Comparison of ENCODE assay signal across 8 cellular contexts in genomic region chr14:74921987-74922751, GRCh38. TPM values are rescaled to one million over a fixed set of nuclear protein-coding genes. Genes with fewer than 3 reads are reported as not detected.
A peak's percentile ranks its signal among the peaks of the same experiment; 100 is the strongest.
DNase-seq lines count a peak whose midpoint lies in the region; ATAC-seq and TF ChIP-seq lines count a peak whose summit lies in the region.

No MANE protein-coding gene starts in this region.

- no peak overlapping the region for H3K23ac ChIP-seq in IMR-90 (ENCODE audit: low read depth, low read length)

- no peak overlapping the region for H3K56ac ChIP-seq in IMR-90 (ENCODE audit: extremely low read depth, insufficient read depth, low read length)

- no peaks in the 10 kb centered on the region for H3K9me3 Mint-ChIP-seq in chondrocyte (ENCODE audit: low read depth)
- peaks cover 0 to 2% (median 0%) of the 10 kb centered on the region in 7 donors for H3K9me3 Mint-ChIP-seq in naive B cell

- peaks cover 5% of the 10 kb centered on the region; the same call in 1 of the 2 replicates for H3K36me3 ChIP-seq in BE2C
- no peaks in the 10 kb centered on the region for H3K36me3 ChIP-seq in IMR-90 (ENCODE audit: control insufficient read depth, insufficient read depth, low read length)

- H3K4ac ChIP-seq in IMR-90 (ENCODE audit: low read depth, low read length) = no peak overlapping the region

- H2BK15ac ChIP-seq in IMR-90 (ENCODE audit: low read depth, low read length) = no peak overlapping the region

- H3K4me2 ChIP-seq in IMR-90 (ENCODE audit: low read depth, low read length) = no peak overlapping the region

- TF ChIP-seq RAD21 in IMR-90 (IDR thresholded peaks at IDR 0.05; ENCODE audit: low read length) = no peak

- peak overlapping the region; percentile 88 for H2AFZ ChIP-seq in IMR-90 (replicated peaks; ENCODE audit: low read length, poor library complexity)

- H3K9me3 ChIP-seq in BE2C (no peaks in the 10 kb centered on the region), IMR-90 (ENCODE audit: control insufficient read depth, insufficient read depth, low read length) (no peaks in the 10 kb centered on the region)

- H3K27me3 Mint-ChIP-seq in chondrocyte (ENCODE audit: low read depth) (peaks cover 3% of the 10 kb centered on the region), naive B cell (peaks cover 6 to 17% (median 14%) of the 10 kb centered on the region in 3 donors)

- TF ChIP-seq CTCF in BE2C (IDR thresholded peaks at IDR 0.05; ENCODE audit: low read depth, low read length) = no peak
- TF ChIP-seq CTCF in IMR-90 (conservative IDR thresholded peaks at IDR 0.05; ENCODE audit: low read depth, low read length) = no peak
- TF ChIP-seq CTCF in chondrocyte (IDR thresholded peaks at IDR 0.05) = no peak

- WGBS in IMR-90 (ENCODE audit: extremely low coverage in 2 of 2, insufficient read length in 1 of 2), 2 experiments = 80% methylated on average over 10 of the region's 19 CpGs; no CpG with 5 or more reads in 1 of the 2 experiments

- in situ Hi-C loops in IMR-90 (cut with MboI; ENCODE audit: low sequenced_read_pairs) = no loop called here
- in situ Hi-C loops in KBM-7 (cut with MboI; ENCODE audit: low pct_unique_long_range_greater_than_20kb, low sequenced_read_pairs) = loop anchor here (25.0 kb wide), 1 partner anchor 165 kb away; no protein-coding TSS in a partner anchor

- no peak overlapping the region for H2AK9ac ChIP-seq in IMR-90 (replicated peaks; ENCODE audit: low read depth, low read length, poor library complexity)

- no peak overlapping the region for H3K18ac ChIP-seq in IMR-90 (ENCODE audit: low read depth, low read length)

- H3K9me1 ChIP-seq in IMR-90 (ENCODE audit: insufficient read depth, low read length) = 0 out of 2 replicates have a peak, but pooled peaks cover 2% of the 10 kb centered on the region

- no peaks in the 10 kb centered on the region for H3K4me1 ChIP-seq in BE2C
- H3K4me1 ChIP-seq in IMR-90 (ENCODE audit: control insufficient read depth, insufficient read depth, low read length) = peaks cover 3% of the 10 kb centered on the region; the same call in 1 of the 2 replicates

- intact Hi-C loops in IMR-90 (cut with micrococcal nuclease) = no loop called here

- peaks cover 11% of the 10 kb centered on the region for H3K4me1 Mint-ChIP-seq in chondrocyte (ENCODE audit: low read depth)
- H3K4me1 Mint-ChIP-seq in naive B cell = peaks cover 5 to 13% (median 6%) of the 10 kb centered on the region in 3 donors

- H3K9ac ChIP-seq in IMR-90 (ENCODE audit: low read depth, low read length) = no peak overlapping the region

- no peak for ATAC-seq in IMR-90 (ENCODE audit: low read depth)
- ATAC-seq in naive B cell (ENCODE audit: low read depth in 2 of 2) = no peak
- no peak for ATAC-seq in GM18502 (IDR thresholded peaks at IDR 0.05; ENCODE audit: poor library complexity, unreplicated experiment)

- H4K8ac ChIP-seq in IMR-90 (ENCODE audit: low read depth in 2 of 2, low read length in 2 of 2) = no peak overlapping the region

- no peak overlapping the region for H2BK5ac ChIP-seq in IMR-90 (ENCODE audit: low read depth, low read length, poor library complexity, severe bottlenecking)

- H3K79me1 ChIP-seq in IMR-90 (ENCODE audit: low read depth in 1 of 2, low read length in 2 of 2) = no peaks in the 10 kb centered on the region

- POLR2A ChIA-PET in IMR-90 (lab: Charles Lee; ENCODE audit: unreplicated experiment) = interaction anchor here (0.6 kb wide), 1 partner anchor 11 kb away, joined by 4 read pairs; no protein-coding TSS in a partner anchor

- dilution Hi-C loops in IMR-90 (cut with HindIII; ENCODE audit: low sequenced_read_pairs, unreplicated experiment) = no loop called here

- no peak overlapping the region for H2BK120ac ChIP-seq in IMR-90 (ENCODE audit: low read depth, low read length)

- no peak overlapping the region for H4K91ac ChIP-seq in IMR-90 (ENCODE audit: insufficient read depth, low read depth, low read length)

- no peak overlapping the region for H4K5ac ChIP-seq in IMR-90 (ENCODE audit: low read depth, low read length)

- H2AK5ac ChIP-seq in IMR-90 (ENCODE audit: low read depth, low read length) = no peak overlapping the region

- no TSS peak for BruUV-seq in IMR-90 (replicated peaks; lab: Mats Ljungman, UMichigan)

- H3K14ac ChIP-seq in IMR-90 (replicated peaks; ENCODE audit: low read depth, low read length) = no peak overlapping the region

- no peak for TF ChIP-seq POLR2A in IMR-90 (IDR thresholded peaks at IDR 0.05; ENCODE audit: low read depth, low read length)

- H3K27ac Mint-ChIP-seq in chondrocyte (ENCODE audit: unreplicated experiment) (no peak overlapping the region), naive B cell (peak overlapping the region in 2 of 6 donors; percentile 22 to 32)

- DNase-seq in BE2C = no peak
- no peak for DNase-seq in IMR-90
- no peak for DNase-seq in chondrocyte (ENCODE audit: low spot score)
- no peak for DNase-seq in naive B cell
- no peak for DNase-seq in foreskin melanocyte
- DNase-seq in KBM-7 = no peak
- no peak for DNase-seq in DMS79 treated with DMSO at 0.1 percent for 48 hours (lab: John Stamatoyannopoulos, UW)

- CTCF ChIA-PET in IMR-90 (lab: Yijun Ruan, JAX) = interaction anchor here (0.6 to 1.5 kb wide), 2 partner anchors 16 to 100 kb away, joined by 3 read pairs; no protein-coding TSS in a partner anchor

- no peaks in the 10 kb centered on the region for H4K20me1 ChIP-seq in IMR-90 (ENCODE audit: insufficient read depth, low read length)

- H3K4me3 ChIP-seq in BE2C (ENCODE audit: low read depth, low read length) (peak overlapping the region; percentile 95), IMR-90 (ENCODE audit: insufficient read depth, low read depth, low read length) (no peak overlapping the region)

- no peak overlapping the region for H3K27ac ChIP-seq in IMR-90 (ENCODE audit: insufficient read depth, low read length)

- H3K27me3 ChIP-seq in BE2C (no peaks in the 10 kb centered on the region), IMR-90 (ENCODE audit: control insufficient read depth, insufficient read depth, low read length) (no peaks in the 10 kb centered on the region; the same call in 1 of the 2 replicates)

- no peak overlapping the region for H2BK20ac ChIP-seq in IMR-90 (ENCODE audit: low read depth, low read length)

- no peaks in the 10 kb centered on the region for H3K36me3 Mint-ChIP-seq in chondrocyte (ENCODE audit: low read depth)
- H3K36me3 Mint-ChIP-seq in naive B cell = no peaks in the 10 kb centered on the region

- H3K4me3 Mint-ChIP-seq in chondrocyte (ENCODE audit: unreplicated experiment) (peak overlapping the region; percentile 67), naive B cell (peak overlapping the region in 7 of 8 donors; percentile 16 to 75 (median 60))

TF ChIP-seq in IMR-90, 13 proteins besides CTCF, POLR2A, EP300 and RAD21 (continues in another document):
- TF ChIP-seq BHLHE40 (IDR thresholded peaks at IDR 0.05; ENCODE audit: low read depth, low read length) = no peak
- no peak for TF ChIP-seq RFX5 (IDR thresholded peaks at IDR 0.05; ENCODE audit: low read depth, low read length)
- no peak for TF ChIP-seq MXI1 (IDR thresholded peaks at IDR 0.05; ENCODE audit: borderline replicate concordance, low read depth, low read length)
- TF ChIP-seq USF2 (IDR thresholded peaks at IDR 0.05; ENCODE audit: low read depth, low read length) = no peak
- TF ChIP-seq RCOR1 (IDR thresholded peaks at IDR 0.05; ENCODE audit: insufficient replicate concordance, low read length) = no peak
- no peak for TF ChIP-seq MAFK (IDR thresholded peaks at IDR 0.05; ENCODE audit: low read depth, low read length)

RNA-seq across cellular contexts. Expression of gene RPS6KL1, which starts 0.9 kb away (rescaled TPM):
- 122 TPM for polyA plus RNA-seq in BE2C (2012; ENCODE audit: insufficient read depth, insufficient read length, low read depth)
- total RNA-seq in IMR-90 (2012; rRNA removed) (0.72 and 1.1 TPM in 2 replicates), chondrocyte (0.82 to 6.5 TPM (median 5.8 TPM) in 3 replicates)
- polyA plus RNA-seq in IMR-90 (2012; rRNA removed) (1.2 and 1.7 TPM in 2 replicates), naive B cell (ENCODE audit: low read depth in 6 of 6) (under 1 TPM in 2 of 6 donors, not detected in 4; 0.34 to 0.42 TPM)
- polyA plus RNA-seq in IMR-90 (2012; cell fraction: cytosol; rRNA removed) = 0.44 and 0.67 TPM in 2 replicates
- polyA plus RNA-seq in IMR-90 (2012; cell fraction: nucleus; rRNA removed; ENCODE audit: low replicate concordance) = 3.6 and 5.3 TPM in 2 replicates

RNA-seq across cellular contexts. Expression of gene PGF, which starts 33.2 kb away (rescaled TPM):
- 44.0 TPM for polyA plus RNA-seq in BE2C (2012; ENCODE audit: insufficient read depth, insufficient read length, low read depth)
- 0.28 and 0.36 TPM in 2 replicates for total RNA-seq in IMR-90 (2012; rRNA removed)
- polyA plus RNA-seq in IMR-90 (2012; rRNA removed) = 0.39 and 0.42 TPM in 2 replicates
- polyA plus RNA-seq in IMR-90 (2012; cell fraction: cytosol; rRNA removed) = 0.21 and 1.0 TPM in 2 replicates
- polyA plus RNA-seq in IMR-90 (2012; cell fraction: nucleus; rRNA removed; ENCODE audit: low replicate concordance) = 0.28 and 0.52 TPM in 2 replicates
- total RNA-seq in chondrocyte = 2.0 to 3.2 TPM (median 2.3 TPM) in 3 replicates
- under 1 TPM in 4 of 6 donors, not detected in 2; 0.13 to 0.65 (median 0.15) TPM for polyA plus RNA-seq in naive B cell (ENCODE audit: low read depth in 6 of 6)

RNA-seq across cellular contexts. Expression of gene DLST, which starts 40.5 kb away (rescaled TPM):
- 85.4 TPM for polyA plus RNA-seq in BE2C (2012; ENCODE audit: insufficient read depth, insufficient read length, low read depth)
- 58.6 and 63.0 TPM in 2 replicates for total RNA-seq in IMR-90 (2012; rRNA removed)
- 119 and 132 TPM in 2 replicates for polyA plus RNA-seq in IMR-90 (2012; rRNA removed)
- 71.7 and 111 TPM in 2 replicates for polyA plus RNA-seq in IMR-90 (2012; cell fraction: cytosol; rRNA removed)
- 85.7 and 132 TPM in 2 replicates for polyA plus RNA-seq in IMR-90 (2012; cell fraction: nucleus; rRNA removed; ENCODE audit: low replicate concordance)
- 70.4 to 78.0 TPM (median 74.5 TPM) in 3 replicates for total RNA-seq in chondrocyte
- 10 to 100 TPM in 1 of 6 donors, 1 to 10 TPM in 5; 6.6 to 10.5 (median 8.2) TPM for polyA plus RNA-seq in naive B cell (ENCODE audit: low read depth in 6 of 6)

RNA-seq across cellular contexts. Expression of gene PROX2, which starts 46.2 kb away (rescaled TPM):
- polyA plus RNA-seq in BE2C (2012; ENCODE audit: insufficient read depth, insufficient read length, low read depth) = 0.76 TPM
- not detected in 2 replicates for total RNA-seq in IMR-90 (2012; rRNA removed)
- polyA plus RNA-seq in IMR-90 (2012; rRNA removed) = not detected in 2 replicates
- polyA plus RNA-seq in IMR-90 (2012; cell fraction: cytosol; rRNA removed) = not detected in 2 replicates
- polyA plus RNA-seq in IMR-90 (2012; cell fraction: nucleus; rRNA removed; ENCODE audit: low replicate concordance) = not detected in 2 replicates
- not detected in 3 replicates for total RNA-seq in chondrocyte
- polyA plus RNA-seq in naive B cell (ENCODE audit: low read depth in 6 of 6) = under 1 TPM in 1 of 6 donors, not detected in 5; 0.22 TPM
